14 cellular contexts compared by ENCODE assay signal in the genomic region with DNA sequence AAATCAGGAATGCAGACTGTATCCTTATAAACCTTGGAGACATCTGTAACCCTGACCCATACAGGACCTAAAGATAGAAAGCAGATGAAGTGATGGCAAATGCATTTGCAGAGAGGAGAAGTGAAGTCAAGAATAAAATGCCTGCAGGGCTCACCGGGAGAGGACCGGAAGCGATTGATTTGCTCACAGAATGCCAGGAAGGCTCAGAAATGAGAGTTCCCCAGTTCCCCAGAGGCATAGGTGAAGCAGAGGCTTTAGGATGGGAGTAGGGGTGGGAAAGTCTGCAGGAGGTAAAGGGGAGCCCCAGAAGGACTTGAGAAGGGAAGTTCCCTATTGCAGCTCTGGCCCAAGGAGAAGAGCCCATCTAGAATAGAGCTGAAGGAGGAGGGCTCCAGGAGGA.
DNase-seq lines count a peak whose midpoint lies in the region; ATAC-seq, FAIRE-seq and TF ChIP-seq lines count a peak whose summit lies in the region.
"Had no signal": no experiment of that assay in that cellular context is flagged by ENCODE, and none has a peak within 500 bp of the region (broad histone marks: within the 10 kb centered on the region; RNA-seq: fewer than 3 reads in every experiment).

No MANE protein-coding gene starts in this region.

- peaks cover 38% of the 10 kb centered on the region for H3K4me1 ChIP-seq in keratinocyte (ENCODE audit: control insufficient read depth, extremely low read depth, insufficient read depth, low read length)

- H3K36me3 Mint-ChIP-seq in activated naive CD4-positive, alpha-beta T cell treated with anti-CD3 and anti-CD28 coated beads, Interleukin-2, amount 50 U/mL, for 72 hours = peaks cover 23 to 39% of the 10 kb centered on the region in 2 donors
- peaks cover 71% of the 10 kb centered on the region for H3K36me3 Mint-ChIP-seq in activated naive CD4-positive, alpha-beta T cell treated with anti-CD3 and anti-CD28 coated beads, Interleukin-2, amount 10 ng/mL, durations not matched to agents 7 days and 5 days
- H3K36me3 Mint-ChIP-seq in activated CD8-positive, alpha-beta T cell treated with anti-CD3 and anti-CD28 coated beads, Interleukin-2, amount 10 ng/mL, durations not matched to agents 7 days and 5 days (ENCODE audit: low read depth) = peaks cover 72% of the 10 kb centered on the region
- peaks cover 3% of the 10 kb centered on the region for H3K36me3 Mint-ChIP-seq in osteocyte (ENCODE audit: unreplicated experiment)

- no peak for FAIRE-seq in keratinocyte (lab: Jason Lieb, UNC)

- dilution Hi-C loops in keratinocyte (cut with MboI; ENCODE audit: extremely low pct_ligation_motif_present, low sequenced_read_pairs) = no loop called here

- no peak overlapping the region for H3K4me3 ChIP-seq in keratinocyte (ENCODE audit: control insufficient read depth in 2 of 3, extremely low read depth in 1 of 3, insufficient read depth in 2 of 3, low read depth in 1 of 3, low read length in 3 of 3)
- H3K4me3 ChIP-seq: lung, suprapubic skin had no signal

- ATAC-seq in activated naive CD4-positive, alpha-beta T cell treated with anti-CD3 and anti-CD28 coated beads, Interleukin-2, amount 50 U/mL, for 72 hours = no peak
- no peak for ATAC-seq in activated CD8-positive, alpha-beta T cell treated with anti-CD3 and anti-CD28 coated beads, Interleukin-2, amount 10 ng/mL, durations not matched to agents 7 days and 5 days
- ATAC-seq in HG02870 (IDR thresholded peaks at IDR 0.05; ENCODE audit: unreplicated experiment) (no peak), HG02885 (IDR thresholded peaks at IDR 0.05; ENCODE audit: poor library complexity, unreplicated experiment) (no peak)
- ATAC-seq: activated CD8-positive, alpha-beta memory T cell treated with anti-CD3 and anti-CD28 coated beads, Interleukin-2, amount 10 ng/mL, durations not matched to agents 7 days and 5 days had no signal

- H3K9me1 ChIP-seq in keratinocyte (ENCODE audit: control insufficient read depth, extremely low read depth, insufficient read depth, low read length) = no peaks in the 10 kb centered on the region

- no peaks in the 10 kb centered on the region for H3K9me3 ChIP-seq in keratinocyte (ENCODE audit: control insufficient read depth, low read depth, low read length)
- H3K9me3 ChIP-seq: suprapubic skin had no signal

- peak overlapping the region; percentile 25 for H3K4me2 ChIP-seq in keratinocyte (ENCODE audit: control insufficient read depth, extremely low read depth, insufficient read depth, low read depth, low read length)

- peaks cover 0 to 8% of the 10 kb centered on the region in 2 donors for H3K9me3 Mint-ChIP-seq in activated naive CD4-positive, alpha-beta T cell treated with anti-CD3 and anti-CD28 coated beads, Interleukin-2, amount 50 U/mL, for 72 hours
- peaks cover 18% of the 10 kb centered on the region for H3K9me3 Mint-ChIP-seq in activated naive CD4-positive, alpha-beta T cell treated with anti-CD3 and anti-CD28 coated beads, Interleukin-2, amount 10 ng/mL, durations not matched to agents 7 days and 5 days
- H3K9me3 Mint-ChIP-seq in activated CD8-positive, alpha-beta T cell treated with anti-CD3 and anti-CD28 coated beads, Interleukin-2, amount 10 ng/mL, durations not matched to agents 7 days and 5 days (ENCODE audit: insufficient read depth) = peaks cover 6% of the 10 kb centered on the region
- H3K9me3 Mint-ChIP-seq in osteocyte (ENCODE audit: unreplicated experiment) = no peaks in the 10 kb centered on the region

- CTCF ChIA-PET in activated naive CD4-positive, alpha-beta T cell treated with anti-CD3 and anti-CD28 coated beads, Interleukin-2, amount 10 ng/mL, durations not matched to agents 7 days and 5 days (lab: Charles Lee) = interaction anchor here (0.7 to 2.5 kb wide), 2 partner anchors 11 to 151 kb away, joined by 3 to 10 read pairs; no protein-coding TSS in a partner anchor
- CTCF ChIA-PET in activated CD8-positive, alpha-beta T cell treated with anti-CD3 and anti-CD28 coated beads, Interleukin-2, amount 10 ng/mL, durations not matched to agents 7 days and 5 days (lab: Charles Lee) = interaction anchor here (5.9 kb wide), 1 partner anchor 20 kb away, joined by 52 read pairs; no protein-coding TSS in a partner anchor

- H3K9ac ChIP-seq in keratinocyte (ENCODE audit: control insufficient read depth, extremely low read depth, insufficient read depth, low read length) = no peak overlapping the region

- H2AFZ ChIP-seq in keratinocyte (ENCODE audit: control insufficient read depth, low read length) = no peak overlapping the region

- no peak overlapping the region for H3K27ac ChIP-seq in keratinocyte (ENCODE audit: control insufficient read depth, insufficient read depth, low read length)
- H3K27ac ChIP-seq: suprapubic skin had no signal

- TF ChIP-seq CTCF in keratinocyte (optimal IDR thresholded peaks at IDR 0.05 in 1 of 3, IDR thresholded peaks at IDR 0.05 in 1 of 3, conservative IDR thresholded peaks at IDR 0.05 in 1 of 3; ENCODE audit: extremely low read depth in 1 of 3, insufficient read depth in 2 of 3, low read length in 3 of 3) (no peak), osteocyte (IDR thresholded peaks at IDR 0.05) (no peak)

- H3K4me1 Mint-ChIP-seq in activated naive CD4-positive, alpha-beta T cell treated with anti-CD3 and anti-CD28 coated beads, Interleukin-2, amount 10 ng/mL, durations not matched to agents 7 days and 5 days = peaks cover 74% of the 10 kb centered on the region
- H3K4me1 Mint-ChIP-seq in activated CD8-positive, alpha-beta T cell treated with anti-CD3 and anti-CD28 coated beads, Interleukin-2, amount 10 ng/mL, durations not matched to agents 7 days and 5 days (ENCODE audit: low read depth) = peaks cover 80% of the 10 kb centered on the region
- H3K4me1 Mint-ChIP-seq in osteocyte (ENCODE audit: unreplicated experiment) = peaks cover 49% of the 10 kb centered on the region

- DNase-seq in activated naive CD4-positive, alpha-beta T cell treated with anti-CD3 and anti-CD28 coated beads, Interleukin-2, amount 50 U/mL, for 72 hours (ENCODE audit: low spot score in 2 of 2) = no peak
- DNase-seq in activated naive CD4-positive, alpha-beta T cell treated with anti-CD3 and anti-CD28 coated beads, Interleukin-2, amount 10 ng/mL, durations not matched to agents 7 days and 5 days = no peak
- DNase-seq in activated CD8-positive, alpha-beta T cell treated with anti-CD3 and anti-CD28 coated beads, Interleukin-2, amount 10 ng/mL, durations not matched to agents 7 days and 5 days = no peak
- DNase-seq in keratinocyte (ENCODE audit: low read depth, low spot score) (no peak), osteocyte (ENCODE audit: extremely low spot score, unreplicated experiment) (no peak), D341Med (ENCODE audit: low spot score) (no peak)
- DNase-seq: activated CD8-positive, alpha-beta memory T cell treated with anti-CD3 and anti-CD28 coated beads, Interleukin-2, amount 10 ng/mL, durations not matched to agents 7 days and 5 days; anterior cingulate cortex; NCI-H2171; Right ventricle myocardium superior had no signal

- H3K36me3 ChIP-seq in keratinocyte (ENCODE audit: control insufficient read depth in 2 of 2, extremely low read depth in 1 of 2, insufficient read depth in 2 of 2, low read length in 2 of 2) = no peaks in the 10 kb centered on the region
- H3K36me3 ChIP-seq: suprapubic skin had no signal

- H3K27me3 ChIP-seq in keratinocyte (ENCODE audit: control insufficient read depth, extremely low read depth, insufficient read depth, low read length) = no peaks in the 10 kb centered on the region
- H3K27me3 ChIP-seq: suprapubic skin had no signal

- POLR2A ChIA-PET in activated CD8-positive, alpha-beta T cell treated with anti-CD3 and anti-CD28 coated beads, Interleukin-2, amount 10 ng/mL, durations not matched to agents 7 days and 5 days (lab: Charles Lee) = no interaction called here

- no peaks in the 10 kb centered on the region for H4K20me1 ChIP-seq in keratinocyte (ENCODE audit: control insufficient read depth, extremely low read depth, insufficient read depth, low read length)

- no peak overlapping the region for H3K4me3 Mint-ChIP-seq in activated naive CD4-positive, alpha-beta T cell treated with anti-CD3 and anti-CD28 coated beads, Interleukin-2, amount 10 ng/mL, durations not matched to agents 7 days and 5 days
- H3K4me3 Mint-ChIP-seq in activated CD8-positive, alpha-beta T cell treated with anti-CD3 and anti-CD28 coated beads, Interleukin-2, amount 10 ng/mL, durations not matched to agents 7 days and 5 days = no peak overlapping the region
- no peak overlapping the region for H3K4me3 Mint-ChIP-seq in osteocyte (ENCODE audit: unreplicated experiment)
- H3K4me3 Mint-ChIP-seq: activated CD8-positive, alpha-beta memory T cell treated with anti-CD3 and anti-CD28 coated beads, Interleukin-2, amount 10 ng/mL, durations not matched to agents 7 days and 5 days had no signal

- H3K27me3 Mint-ChIP-seq in activated naive CD4-positive, alpha-beta T cell treated with anti-CD3 and anti-CD28 coated beads, Interleukin-2, amount 10 ng/mL, durations not matched to agents 7 days and 5 days = no peaks in the 10 kb centered on the region
- no peaks in the 10 kb centered on the region for H3K27me3 Mint-ChIP-seq in activated CD8-positive, alpha-beta T cell treated with anti-CD3 and anti-CD28 coated beads, Interleukin-2, amount 10 ng/mL, durations not matched to agents 7 days and 5 days (ENCODE audit: low read depth)
- no peaks in the 10 kb centered on the region for H3K27me3 Mint-ChIP-seq in osteocyte (ENCODE audit: unreplicated experiment)
- H3K27me3 Mint-ChIP-seq: activated CD8-positive, alpha-beta memory T cell treated with anti-CD3 and anti-CD28 coated beads, Interleukin-2, amount 10 ng/mL, durations not matched to agents 7 days and 5 days had no signal

- H3K79me2 ChIP-seq in keratinocyte (ENCODE audit: control insufficient read depth, insufficient read depth, low read length) = peaks cover 6% of the 10 kb centered on the region

- H3K27ac Mint-ChIP-seq in activated naive CD4-positive, alpha-beta T cell treated with anti-CD3 and anti-CD28 coated beads, Interleukin-2, amount 50 U/mL, for 72 hours = peak overlapping the region; percentile 45 to 92
- no peak overlapping the region for H3K27ac Mint-ChIP-seq in activated naive CD4-positive, alpha-beta T cell treated with anti-CD3 and anti-CD28 coated beads, Interleukin-2, amount 10 ng/mL, durations not matched to agents 7 days and 5 days
- H3K27ac Mint-ChIP-seq in activated CD8-positive, alpha-beta T cell treated with anti-CD3 and anti-CD28 coated beads, Interleukin-2, amount 10 ng/mL, durations not matched to agents 7 days and 5 days = peak overlapping the region; percentile 55
- no peak overlapping the region for H3K27ac Mint-ChIP-seq in osteocyte (ENCODE audit: unreplicated experiment)
- H3K27ac Mint-ChIP-seq: activated CD8-positive, alpha-beta memory T cell treated with anti-CD3 and anti-CD28 coated beads, Interleukin-2, amount 10 ng/mL, durations not matched to agents 7 days and 5 days had no signal

Comparison
In these comparisons a context has a peak if more than half of its experiments do, and no peak if none do; other contexts are left out.
1. H3K27ac Mint-ChIP-seq: peak in activated naive CD4-positive, alpha-beta T cell treated with anti-CD3 and anti-CD28 coated beads, Interleukin-2, amount 50 U/mL, for 72 hours (2 of 2) and activated CD8-positive, alpha-beta T cell treated with anti-CD3 and anti-CD28 coated beads, Interleukin-2, amount 10 ng/mL, durations not matched to agents 7 days and 5 days (single experiment); none in activated naive CD4-positive, alpha-beta T cell treated with anti-CD3 and anti-CD28 coated beads, Interleukin-2, amount 10 ng/mL, durations not matched to agents 7 days and 5 days (single experiment) and osteocyte (single experiment).